1 cellular context compared by ENCODE assay signal in the genomic region with DNA sequence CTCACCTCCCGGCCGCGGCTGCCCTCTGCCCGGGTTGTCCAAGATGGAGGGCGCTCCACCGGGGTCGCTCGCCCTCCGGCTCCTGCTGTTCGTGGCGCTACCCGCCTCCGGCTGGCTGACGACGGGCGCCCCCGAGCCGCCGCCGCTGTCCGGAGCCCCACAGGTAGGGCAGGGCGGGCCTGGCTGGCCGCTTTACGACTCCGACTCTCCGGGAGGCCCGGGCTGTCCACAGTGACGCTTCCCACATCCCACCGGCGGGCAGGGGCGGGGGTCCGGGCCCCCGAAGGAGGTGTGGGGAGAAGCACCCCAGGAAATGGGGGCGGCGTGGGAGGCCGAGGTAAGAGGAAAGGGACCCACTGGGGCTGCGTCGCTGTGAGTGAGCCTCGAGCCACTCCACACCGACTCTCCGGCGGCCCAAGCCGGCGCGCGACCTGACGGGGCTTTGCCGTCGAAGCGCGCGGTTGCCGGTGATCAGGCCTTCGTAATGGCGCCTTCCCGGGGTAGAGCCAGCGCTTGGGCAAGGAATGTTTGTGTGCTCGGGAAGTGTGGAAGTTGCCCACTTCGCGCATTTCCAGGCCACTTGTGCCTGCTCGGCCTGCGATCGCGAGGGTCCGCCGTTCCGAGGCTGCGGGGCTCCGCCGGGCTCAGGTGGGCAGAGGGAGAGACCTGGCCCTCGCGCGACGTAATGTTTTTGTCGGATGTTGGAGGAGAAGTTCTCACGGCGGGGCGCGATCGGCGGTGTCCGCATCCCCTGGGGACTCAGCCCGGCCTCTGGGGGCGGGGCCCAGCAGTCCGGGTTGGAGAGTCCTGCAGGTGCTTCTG.
A peak's percentile ranks its signal among the peaks of the same experiment; 100 is the strongest.
TF ChIP-seq lines count a peak whose summit lies in the region.

A gene with protein sequence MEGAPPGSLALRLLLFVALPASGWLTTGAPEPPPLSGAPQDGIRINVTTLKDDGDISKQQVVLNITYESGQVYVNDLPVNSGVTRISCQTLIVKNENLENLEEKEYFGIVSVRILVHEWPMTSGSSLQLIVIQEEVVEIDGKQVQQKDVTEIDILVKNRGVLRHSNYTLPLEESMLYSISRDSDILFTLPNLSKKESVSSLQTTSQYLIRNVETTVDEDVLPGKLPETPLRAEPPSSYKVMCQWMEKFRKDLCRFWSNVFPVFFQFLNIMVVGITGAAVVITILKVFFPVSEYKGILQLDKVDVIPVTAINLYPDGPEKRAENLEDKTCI (plus strand): TSS at position 4 of the 822 bp plus-strand sequence. CDS start 40 bp downstream, at position 44.

TF ChIP-seq in HepG2, 621 proteins besides CTCF, POLR2A, EP300 and RAD21 (continued from another document and continues in another):
- TF ChIP-seq, protein P1, sequence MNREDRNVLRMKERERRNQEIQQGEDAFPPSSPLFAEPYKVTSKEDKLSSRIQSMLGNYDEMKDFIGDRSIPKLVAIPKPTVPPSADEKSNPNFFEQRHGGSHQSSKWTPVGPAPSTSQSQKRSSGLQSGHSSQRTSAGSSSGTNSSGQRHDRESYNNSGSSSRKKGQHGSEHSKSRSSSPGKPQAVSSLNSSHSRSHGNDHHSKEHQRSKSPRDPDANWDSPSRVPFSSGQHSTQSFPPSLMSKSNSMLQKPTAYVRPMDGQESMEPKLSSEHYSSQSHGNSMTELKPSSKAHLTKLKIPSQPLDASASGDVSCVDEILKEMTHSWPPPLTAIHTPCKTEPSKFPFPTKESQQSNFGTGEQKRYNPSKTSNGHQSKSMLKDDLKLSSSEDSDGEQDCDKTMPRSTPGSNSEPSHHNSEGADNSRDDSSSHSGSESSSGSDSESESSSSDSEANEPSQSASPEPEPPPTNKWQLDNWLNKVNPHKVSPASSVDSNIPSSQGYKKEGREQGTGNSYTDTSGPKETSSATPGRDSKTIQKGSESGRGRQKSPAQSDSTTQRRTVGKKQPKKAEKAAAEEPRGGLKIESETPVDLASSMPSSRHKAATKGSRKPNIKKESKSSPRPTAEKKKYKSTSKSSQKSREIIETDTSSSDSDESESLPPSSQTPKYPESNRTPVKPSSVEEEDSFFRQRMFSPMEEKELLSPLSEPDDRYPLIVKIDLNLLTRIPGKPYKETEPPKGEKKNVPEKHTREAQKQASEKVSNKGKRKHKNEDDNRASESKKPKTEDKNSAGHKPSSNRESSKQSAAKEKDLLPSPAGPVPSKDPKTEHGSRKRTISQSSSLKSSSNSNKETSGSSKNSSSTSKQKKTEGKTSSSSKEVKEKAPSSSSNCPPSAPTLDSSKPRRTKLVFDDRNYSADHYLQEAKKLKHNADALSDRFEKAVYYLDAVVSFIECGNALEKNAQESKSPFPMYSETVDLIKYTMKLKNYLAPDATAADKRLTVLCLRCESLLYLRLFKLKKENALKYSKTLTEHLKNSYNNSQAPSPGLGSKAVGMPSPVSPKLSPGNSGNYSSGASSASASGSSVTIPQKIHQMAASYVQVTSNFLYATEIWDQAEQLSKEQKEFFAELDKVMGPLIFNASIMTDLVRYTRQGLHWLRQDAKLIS (CRISPR knock-in tag; IDR thresholded peaks at IDR 0.05), result no peak
- TF ChIP-seq MIER3 (CRISPR knock-in tag; IDR thresholded peaks at IDR 0.05; ENCODE audit: borderline replicate concordance) (no peak), MED1 (CRISPR knock-in tag; IDR thresholded peaks at IDR 0.05) (no peak), JUN (CRISPR knock-in tag; IDR thresholded peaks at IDR 0.05) (0 out of 2 replicates have a peak, but pooled peaks have one; percentile 29), ZNF350 (CRISPR knock-in tag; IDR thresholded peaks at IDR 0.05; ENCODE audit: borderline replicate concordance, low read depth) (peak; percentile 52; the same call in 1 of the 2 replicates), KLF13 (CRISPR knock-in tag; IDR thresholded peaks at IDR 0.05) (no peak), ZNF510 (CRISPR knock-in tag; IDR thresholded peaks at IDR 0.05; ENCODE audit: low read depth) (peak; percentile 49; the same call in 1 of the 2 replicates), EEA1 (CRISPR knock-in tag; IDR thresholded peaks at IDR 0.05; ENCODE audit: borderline replicate concordance) (no peak), SRSF9 (IDR thresholded peaks at IDR 0.05; ENCODE audit: borderline replicate concordance, insufficient read depth, low read depth, low read length, poor library complexity, severe bottlenecking) (no peak), ZNF775 (CRISPR knock-in tag; IDR thresholded peaks at IDR 0.05; ENCODE audit: borderline replicate concordance) (no peak), ZNF292 (CRISPR knock-in tag; IDR thresholded peaks at IDR 0.05; ENCODE audit: borderline replicate concordance, low read depth) (peak; percentile 67; the same call in 1 of the 2 replicates), ZNF883 (CRISPR knock-in tag; IDR thresholded peaks at IDR 0.05; ENCODE audit: not compliant biosample characterization) (peak; percentile 96), TBP (CRISPR knock-in tag; IDR thresholded peaks at IDR 0.05) (no peak), SIX4 (CRISPR knock-in tag; IDR thresholded peaks at IDR 0.05) (no peak), ETV6 (CRISPR knock-in tag; conservative IDR thresholded peaks at IDR 0.05) (no peak), TRIM24 (CRISPR knock-in tag; IDR thresholded peaks at IDR 0.05) (no peak), FOXJ3 (CRISPR knock-in tag; IDR thresholded peaks at IDR 0.05; ENCODE audit: borderline replicate concordance) (no peak; the same call in 1 of the 2 replicates)
- TF ChIP-seq, protein P2, sequence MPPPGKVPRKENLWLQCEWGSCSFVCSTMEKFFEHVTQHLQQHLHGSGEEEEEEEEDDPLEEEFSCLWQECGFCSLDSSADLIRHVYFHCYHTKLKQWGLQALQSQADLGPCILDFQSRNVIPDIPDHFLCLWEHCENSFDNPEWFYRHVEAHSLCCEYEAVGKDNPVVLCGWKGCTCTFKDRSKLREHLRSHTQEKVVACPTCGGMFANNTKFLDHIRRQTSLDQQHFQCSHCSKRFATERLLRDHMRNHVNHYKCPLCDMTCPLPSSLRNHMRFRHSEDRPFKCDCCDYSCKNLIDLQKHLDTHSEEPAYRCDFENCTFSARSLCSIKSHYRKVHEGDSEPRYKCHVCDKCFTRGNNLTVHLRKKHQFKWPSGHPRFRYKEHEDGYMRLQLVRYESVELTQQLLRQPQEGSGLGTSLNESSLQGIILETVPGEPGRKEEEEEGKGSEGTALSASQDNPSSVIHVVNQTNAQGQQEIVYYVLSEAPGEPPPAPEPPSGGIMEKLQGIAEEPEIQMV (CRISPR knock-in tag; IDR thresholded peaks at IDR 0.05; ENCODE audit: low read depth), result peak; percentile 59; the same call in 1 of the 2 replicates
- TF ChIP-seq, protein P3, sequence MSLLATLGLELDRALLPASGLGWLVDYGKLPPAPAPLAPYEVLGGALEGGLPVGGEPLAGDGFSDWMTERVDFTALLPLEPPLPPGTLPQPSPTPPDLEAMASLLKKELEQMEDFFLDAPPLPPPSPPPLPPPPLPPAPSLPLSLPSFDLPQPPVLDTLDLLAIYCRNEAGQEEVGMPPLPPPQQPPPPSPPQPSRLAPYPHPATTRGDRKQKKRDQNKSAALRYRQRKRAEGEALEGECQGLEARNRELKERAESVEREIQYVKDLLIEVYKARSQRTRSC (CRISPR knock-in tag; IDR thresholded peaks at IDR 0.05; ENCODE audit: low read depth), result 0 out of 2 replicates have a peak, but pooled peaks have one; percentile 75
- TF ChIP-seq, protein P4, sequence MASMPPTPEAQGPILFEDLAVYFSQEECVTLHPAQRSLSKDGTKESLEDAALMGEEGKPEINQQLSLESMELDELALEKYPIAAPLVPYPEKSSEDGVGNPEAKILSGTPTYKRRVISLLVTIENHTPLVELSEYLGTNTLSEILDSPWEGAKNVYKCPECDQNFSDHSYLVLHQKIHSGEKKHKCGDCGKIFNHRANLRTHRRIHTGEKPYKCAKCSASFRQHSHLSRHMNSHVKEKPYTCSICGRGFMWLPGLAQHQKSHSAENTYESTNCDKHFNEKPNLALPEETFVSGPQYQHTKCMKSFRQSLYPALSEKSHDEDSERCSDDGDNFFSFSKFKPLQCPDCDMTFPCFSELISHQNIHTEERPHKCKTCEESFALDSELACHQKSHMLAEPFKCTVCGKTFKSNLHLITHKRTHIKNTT (CRISPR knock-in tag; IDR thresholded peaks at IDR 0.05), result no peak
- TF ChIP-seq, protein P5, sequence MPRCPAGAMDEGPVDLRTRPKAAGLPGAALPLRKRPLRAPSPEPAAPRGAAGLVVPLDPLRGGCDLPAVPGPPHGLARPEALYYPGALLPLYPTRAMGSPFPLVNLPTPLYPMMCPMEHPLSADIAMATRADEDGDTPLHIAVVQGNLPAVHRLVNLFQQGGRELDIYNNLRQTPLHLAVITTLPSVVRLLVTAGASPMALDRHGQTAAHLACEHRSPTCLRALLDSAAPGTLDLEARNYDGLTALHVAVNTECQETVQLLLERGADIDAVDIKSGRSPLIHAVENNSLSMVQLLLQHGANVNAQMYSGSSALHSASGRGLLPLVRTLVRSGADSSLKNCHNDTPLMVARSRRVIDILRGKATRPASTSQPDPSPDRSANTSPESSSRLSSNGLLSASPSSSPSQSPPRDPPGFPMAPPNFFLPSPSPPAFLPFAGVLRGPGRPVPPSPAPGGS (CRISPR knock-in tag; IDR thresholded peaks at IDR 0.05), result peak; percentile 93
- TF ChIP-seq, protein P6, sequence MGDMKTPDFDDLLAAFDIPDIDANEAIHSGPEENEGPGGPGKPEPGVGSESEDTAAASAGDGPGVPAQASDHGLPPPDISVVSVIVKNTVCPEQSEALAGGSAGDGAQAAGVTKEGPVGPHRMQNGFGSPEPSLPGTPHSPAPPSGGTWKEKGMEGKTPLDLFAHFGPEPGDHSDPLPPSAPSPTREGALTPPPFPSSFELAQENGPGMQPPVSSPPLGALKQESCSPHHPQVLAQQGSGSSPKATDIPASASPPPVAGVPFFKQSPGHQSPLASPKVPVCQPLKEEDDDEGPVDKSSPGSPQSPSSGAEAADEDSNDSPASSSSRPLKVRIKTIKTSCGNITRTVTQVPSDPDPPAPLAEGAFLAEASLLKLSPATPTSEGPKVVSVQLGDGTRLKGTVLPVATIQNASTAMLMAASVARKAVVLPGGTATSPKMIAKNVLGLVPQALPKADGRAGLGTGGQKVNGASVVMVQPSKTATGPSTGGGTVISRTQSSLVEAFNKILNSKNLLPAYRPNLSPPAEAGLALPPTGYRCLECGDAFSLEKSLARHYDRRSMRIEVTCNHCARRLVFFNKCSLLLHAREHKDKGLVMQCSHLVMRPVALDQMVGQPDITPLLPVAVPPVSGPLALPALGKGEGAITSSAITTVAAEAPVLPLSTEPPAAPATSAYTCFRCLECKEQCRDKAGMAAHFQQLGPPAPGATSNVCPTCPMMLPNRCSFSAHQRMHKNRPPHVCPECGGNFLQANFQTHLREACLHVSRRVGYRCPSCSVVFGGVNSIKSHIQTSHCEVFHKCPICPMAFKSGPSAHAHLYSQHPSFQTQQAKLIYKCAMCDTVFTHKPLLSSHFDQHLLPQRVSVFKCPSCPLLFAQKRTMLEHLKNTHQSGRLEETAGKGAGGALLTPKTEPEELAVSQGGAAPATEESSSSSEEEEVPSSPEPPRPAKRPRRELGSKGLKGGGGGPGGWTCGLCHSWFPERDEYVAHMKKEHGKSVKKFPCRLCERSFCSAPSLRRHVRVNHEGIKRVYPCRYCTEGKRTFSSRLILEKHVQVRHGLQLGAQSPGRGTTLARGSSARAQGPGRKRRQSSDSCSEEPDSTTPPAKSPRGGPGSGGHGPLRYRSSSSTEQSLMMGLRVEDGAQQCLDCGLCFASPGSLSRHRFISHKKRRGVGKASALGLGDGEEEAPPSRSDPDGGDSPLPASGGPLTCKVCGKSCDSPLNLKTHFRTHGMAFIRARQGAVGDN (CRISPR knock-in tag; IDR thresholded peaks at IDR 0.05), result peak; percentile 95
- TF ChIP-seq, protein P7, sequence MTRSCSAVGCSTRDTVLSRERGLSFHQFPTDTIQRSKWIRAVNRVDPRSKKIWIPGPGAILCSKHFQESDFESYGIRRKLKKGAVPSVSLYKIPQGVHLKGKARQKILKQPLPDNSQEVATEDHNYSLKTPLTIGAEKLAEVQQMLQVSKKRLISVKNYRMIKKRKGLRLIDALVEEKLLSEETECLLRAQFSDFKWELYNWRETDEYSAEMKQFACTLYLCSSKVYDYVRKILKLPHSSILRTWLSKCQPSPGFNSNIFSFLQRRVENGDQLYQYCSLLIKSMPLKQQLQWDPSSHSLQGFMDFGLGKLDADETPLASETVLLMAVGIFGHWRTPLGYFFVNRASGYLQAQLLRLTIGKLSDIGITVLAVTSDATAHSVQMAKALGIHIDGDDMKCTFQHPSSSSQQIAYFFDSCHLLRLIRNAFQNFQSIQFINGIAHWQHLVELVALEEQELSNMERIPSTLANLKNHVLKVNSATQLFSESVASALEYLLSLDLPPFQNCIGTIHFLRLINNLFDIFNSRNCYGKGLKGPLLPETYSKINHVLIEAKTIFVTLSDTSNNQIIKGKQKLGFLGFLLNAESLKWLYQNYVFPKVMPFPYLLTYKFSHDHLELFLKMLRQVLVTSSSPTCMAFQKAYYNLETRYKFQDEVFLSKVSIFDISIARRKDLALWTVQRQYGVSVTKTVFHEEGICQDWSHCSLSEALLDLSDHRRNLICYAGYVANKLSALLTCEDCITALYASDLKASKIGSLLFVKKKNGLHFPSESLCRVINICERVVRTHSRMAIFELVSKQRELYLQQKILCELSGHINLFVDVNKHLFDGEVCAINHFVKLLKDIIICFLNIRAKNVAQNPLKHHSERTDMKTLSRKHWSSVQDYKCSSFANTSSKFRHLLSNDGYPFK (CRISPR knock-in tag; IDR thresholded peaks at IDR 0.05; ENCODE audit: borderline replicate concordance), result peak; percentile 73
- TF ChIP-seq, protein P8, sequence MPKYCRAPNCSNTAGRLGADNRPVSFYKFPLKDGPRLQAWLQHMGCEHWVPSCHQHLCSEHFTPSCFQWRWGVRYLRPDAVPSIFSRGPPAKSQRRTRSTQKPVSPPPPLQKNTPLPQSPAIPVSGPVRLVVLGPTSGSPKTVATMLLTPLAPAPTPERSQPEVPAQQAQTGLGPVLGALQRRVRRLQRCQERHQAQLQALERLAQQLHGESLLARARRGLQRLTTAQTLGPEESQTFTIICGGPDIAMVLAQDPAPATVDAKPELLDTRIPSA (CRISPR knock-in tag; IDR thresholded peaks at IDR 0.05; ENCODE audit: borderline replicate concordance), result peak; percentile 83
- TF ChIP-seq, protein P9, sequence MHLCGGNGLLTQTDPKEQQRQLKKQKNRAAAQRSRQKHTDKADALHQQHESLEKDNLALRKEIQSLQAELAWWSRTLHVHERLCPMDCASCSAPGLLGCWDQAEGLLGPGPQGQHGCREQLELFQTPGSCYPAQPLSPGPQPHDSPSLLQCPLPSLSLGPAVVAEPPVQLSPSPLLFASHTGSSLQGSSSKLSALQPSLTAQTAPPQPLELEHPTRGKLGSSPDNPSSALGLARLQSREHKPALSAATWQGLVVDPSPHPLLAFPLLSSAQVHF (CRISPR knock-in tag; IDR thresholded peaks at IDR 0.05), result no peak
- TF ChIP-seq, protein P10, sequence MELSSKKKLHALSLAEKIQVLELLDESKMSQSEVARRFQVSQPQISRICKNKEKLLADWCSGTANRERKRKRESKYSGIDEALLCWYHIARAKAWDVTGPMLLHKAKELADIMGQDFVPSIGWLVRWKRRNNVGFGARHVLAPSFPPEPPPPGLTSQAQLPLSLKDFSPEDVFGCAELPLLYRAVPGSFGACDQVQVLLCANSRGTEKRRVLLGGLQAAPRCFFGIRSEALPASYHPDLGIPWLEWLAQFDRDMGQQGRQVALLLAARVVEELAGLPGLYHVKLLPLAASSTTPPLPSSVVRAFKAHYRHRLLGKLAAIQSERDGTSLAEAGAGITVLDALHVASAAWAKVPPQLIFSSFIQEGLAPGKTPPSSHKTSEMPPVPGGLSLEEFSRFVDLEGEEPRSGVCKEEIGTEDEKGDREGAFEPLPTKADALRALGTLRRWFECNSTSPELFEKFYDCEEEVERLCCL (CRISPR knock-in tag; IDR thresholded peaks at IDR 0.05; ENCODE audit: borderline replicate concordance), result no peak; the same call in 1 of the 2 replicates
